13 cellular contexts compared by ENCODE assay signal in the genomic region with DNA sequence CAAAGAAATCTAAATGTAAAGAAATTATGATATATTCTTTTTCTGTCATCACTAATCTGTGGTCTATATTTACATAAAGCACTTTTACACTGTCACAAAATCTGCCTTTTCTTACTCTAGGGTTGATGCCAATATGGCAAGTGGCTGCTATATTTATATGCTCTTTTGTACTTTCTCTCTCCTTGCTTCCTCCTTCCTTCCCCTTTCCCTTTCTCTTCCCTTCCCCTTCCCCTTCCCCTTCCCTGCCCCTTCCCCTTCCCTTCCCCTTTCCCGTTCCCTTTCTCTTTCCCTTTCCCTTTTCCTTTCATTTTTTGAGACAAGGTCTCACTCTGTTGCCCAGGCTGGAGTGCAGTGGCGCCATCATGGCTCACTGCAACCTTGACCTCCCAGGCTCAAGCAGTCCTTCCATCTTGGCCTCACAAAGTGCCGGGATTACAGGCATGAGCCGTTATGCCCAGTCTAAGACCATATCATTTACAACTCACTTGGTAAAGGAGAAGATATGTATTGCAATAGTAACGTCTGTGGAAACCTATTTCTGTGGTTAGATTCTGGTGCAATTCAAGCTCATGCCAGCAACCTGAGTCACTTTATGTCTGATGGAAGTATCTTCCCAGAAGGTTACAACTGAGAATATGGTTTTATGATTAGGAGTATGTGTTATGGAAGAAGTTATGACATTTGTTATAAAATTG. TPM values are rescaled to one million over a fixed set of nuclear protein-coding genes. Genes with fewer than 3 reads are reported as not detected.
DNase-seq lines count a peak whose midpoint lies in the region; ATAC-seq, FAIRE-seq and TF ChIP-seq lines count a peak whose summit lies in the region.
"Had no signal": no experiment of that assay in that cellular context is flagged by ENCODE, and none has a peak within 500 bp of the region (broad histone marks: within the 10 kb centered on the region; RNA-seq: fewer than 3 reads in every experiment).

No MANE protein-coding gene starts in this region.

- H3K14ac ChIP-seq in neuronal stem cell (ENCODE audit: low read length), result no peak overlapping the region

- POLR2A ChIA-PET in A549 (lab: Yijun Ruan, JAX) (no interaction called here), SK-N-SH (lab: Yijun Ruan, JAX) (no interaction called here), HEK293T (lab: Yijun Ruan, JAX) (no interaction called here)

- TF ChIP-seq RAD21 in A549 (conservative IDR thresholded peaks at IDR 0.05 in 1 of 2, IDR thresholded peaks at IDR 0.05 in 1 of 2) (no peak), SK-N-SH (IDR thresholded peaks at IDR 0.05; ENCODE audit: low read length) (no peak)

- H3K18ac ChIP-seq in neuronal stem cell (ENCODE audit: low read length), result no peak overlapping the region

- H3F3A ChIP-seq in SK-N-SH (replicated peaks; ENCODE audit: insufficient read depth), result peaks cover 8% of the 10 kb centered on the region

- H3K79me2 ChIP-seq in SK-N-SH (ENCODE audit: insufficient read depth), result no peaks in the 10 kb centered on the region

- H3K4me3 Mint-ChIP-seq in HFFc6, result peak overlapping the region; percentile 78

- DNase-seq in A549 (ENCODE audit: low read depth in 1 of 2, low spot score in 1 of 2), result peak in 1 of 2 experiments; percentile 28
- peak; percentile 89 for DNase-seq in HFFc6
- DNase-seq in SK-N-SH, result no peak
- peak; percentile 88 for DNase-seq in fibroblast of villous mesenchyme (ENCODE audit: low read depth)
- no peak for DNase-seq in pons (ENCODE audit: low spot score)
- DNase-seq in HEK293T (ENCODE audit: extremely low spot score), result no peak
- DNase-seq in suprapubic skin (ENCODE audit: low spot score in 2 of 2), result no peak
- no peak for DNase-seq in neuronal stem cell (ENCODE audit: low spot score)
- DNase-seq: activated CD8-positive, alpha-beta memory T cell treated with anti-CD3 and anti-CD28 coated beads for 24 hours; central memory CD4-positive, alpha-beta T cell; NCI-H1436 had no signal

- TF ChIP-seq POLR2A in A549 (IDR thresholded peaks at IDR 0.05; ENCODE audit: low read length), result no peak
- no peak for TF ChIP-seq POLR2A in suprapubic skin (IDR thresholded peaks at IDR 0.05)

- no peak overlapping the region for H2BK120ac ChIP-seq in neuronal stem cell (ENCODE audit: low read depth, low read length)

- H3K79me1 ChIP-seq in neuronal stem cell (ENCODE audit: low read depth, low read length), result no peaks in the 10 kb centered on the region

- H3K9me3 ChIP-seq in A549 (no peaks in the 10 kb centered on the region), SK-N-SH (0 out of 2 replicates have a peak, but pooled peaks cover 2% of the 10 kb centered on the region), suprapubic skin (no peaks in the 10 kb centered on the region), neuronal stem cell (replicated peaks in 1 of 2; ENCODE audit: control insufficient read depth in 2 of 2, insufficient read depth in 1 of 2, low read depth in 1 of 2, low read length in 2 of 2) (no peaks in the 10 kb centered on the region)

- no peaks in the 10 kb centered on the region; the same call in 1 of the 2 replicates for H3K27me3 Mint-ChIP-seq in HFFc6 (ENCODE audit: insufficient read depth)

- H3K23ac ChIP-seq in neuronal stem cell (ENCODE audit: low read depth, low read length, poor library complexity), result no peak overlapping the region

- H3K27ac Mint-ChIP-seq in HFFc6, result peak overlapping the region; percentile 94

- CTCF ChIA-PET in A549 (lab: Yijun Ruan, JAX) (no interaction called here), SK-N-SH (lab: Yijun Ruan, JAX) (interaction anchor here (1.6 kb wide), 1 partner anchor 53 kb away, joined by 5 read pairs; no protein-coding TSS in a partner anchor), HEK293T (lab: Yijun Ruan, JAX) (no interaction called here)

- H3K27ac ChIP-seq in A549 (0 out of 6 replicates have a peak overlapping the region, but pooled peaks of 1 of the 2 experiments have one; percentile 23), SK-N-SH (ENCODE audit: low read depth in 2 of 2, low read length in 1 of 2) (peak overlapping the region in 1 of 2 experiments; percentile 74; a peak in 2 of 4 replicates), suprapubic skin (no peak overlapping the region), neuronal stem cell (replicated peaks; ENCODE audit: low read length) (no peak overlapping the region)
- H3K27ac ChIP-seq: C4-2B had no signal

- H2BK15ac ChIP-seq in neuronal stem cell (ENCODE audit: low read length), result no peak overlapping the region

- WGBS in A549 (ENCODE audit: missing lambda C conversion rate), result 62% methylated on average over 5 of the region's 5 CpGs
- WGBS in SK-N-SH (ENCODE audit: low lambda C conversion rate), result 16% methylated on average over 5 of the region's 5 CpGs
- 76% methylated on average over 5 of the region's 5 CpGs for WGBS in suprapubic skin
- WGBS in neuronal stem cell (ENCODE audit: extremely low coverage in 2 of 2, insufficient read length in 2 of 2, insufficient replicate concordance in 1 of 2), 2 donors, result no CpG with 5 or more reads among the region's 5 CpGs

- H3K4me1 ChIP-seq in A549 (0 out of 3 replicates have a peak, but pooled peaks cover 4% of the 10 kb centered on the region), SK-N-SH (ENCODE audit: control insufficient read depth in 1 of 2, insufficient read depth in 2 of 2, low read depth in 1 of 2, low read length in 1 of 2) (no peaks in the 10 kb centered on the region), suprapubic skin (no peaks in the 10 kb centered on the region), neuronal stem cell (ENCODE audit: control insufficient read depth in 2 of 2, insufficient read depth in 1 of 2, low read depth in 1 of 2, low read length in 2 of 2) (no peaks in the 10 kb centered on the region)

- H2BK5ac ChIP-seq in neuronal stem cell (ENCODE audit: low read length), result no peak overlapping the region

- H4K91ac ChIP-seq in neuronal stem cell (ENCODE audit: low read depth, low read length, poor library complexity), result no peak overlapping the region

- no peak overlapping the region for H3K4me2 ChIP-seq in A549
- H3K4me2 ChIP-seq in SK-N-SH, result peak overlapping the region; percentile 39
- no peak overlapping the region for H3K4me2 ChIP-seq in neuronal stem cell (ENCODE audit: insufficient read depth, low read length, poor library complexity, severe bottlenecking)

- H3K4me1 Mint-ChIP-seq in HFFc6 (ENCODE audit: low read depth), result peaks cover 14% of the 10 kb centered on the region

- no peak overlapping the region for H2AK5ac ChIP-seq in neuronal stem cell (ENCODE audit: low read depth, low read length)

- H2AFZ ChIP-seq in SK-N-SH (ENCODE audit: low read depth), result peak overlapping the region; percentile 88; the same call in 1 of the 2 replicates
- no peak overlapping the region for H2AFZ ChIP-seq in neuronal stem cell (ENCODE audit: low read length)

- no peak for TF ChIP-seq CTCF in A549 (IDR thresholded peaks at IDR 0.05)
- TF ChIP-seq CTCF in HFFc6 (IDR thresholded peaks at IDR 0.05), result no peak
- TF ChIP-seq CTCF in SK-N-SH (IDR thresholded peaks at IDR 0.05), result no peak
- no peak for TF ChIP-seq CTCF in fibroblast of villous mesenchyme (IDR thresholded peaks at IDR 0.05; ENCODE audit: insufficient read depth, low read depth, low read length)
- TF ChIP-seq CTCF in suprapubic skin (IDR thresholded peaks at IDR 0.05), result no peak

- H3K36me3 ChIP-seq in SK-N-SH (replicated peaks in 1 of 2; ENCODE audit: control insufficient read depth in 1 of 2, insufficient read depth in 2 of 2, low read length in 1 of 2), result no peaks in the 10 kb centered on the region
- no peaks in the 10 kb centered on the region for H3K36me3 ChIP-seq in suprapubic skin
- no peaks in the 10 kb centered on the region for H3K36me3 ChIP-seq in neuronal stem cell (replicated peaks in 1 of 2; ENCODE audit: control insufficient read depth in 2 of 2, insufficient read depth in 2 of 2, low read length in 2 of 2)

- H3K4me3 ChIP-seq in A549, result no peak overlapping the region
- no peak overlapping the region for H3K4me3 ChIP-seq in SK-N-SH (ENCODE audit: low read depth in 2 of 2, low read length in 1 of 2)
- no peak overlapping the region for H3K4me3 ChIP-seq in fibroblast of villous mesenchyme (ENCODE audit: low read depth, low read length)
- H3K4me3 ChIP-seq in suprapubic skin, result no peak overlapping the region
- H3K4me3 ChIP-seq in neuronal stem cell (ENCODE audit: low read length in 2 of 2), result no peak overlapping the region
- H3K4me3 ChIP-seq: GM12878 had no signal

- no peak overlapping the region for H4K8ac ChIP-seq in neuronal stem cell (ENCODE audit: low read depth, low read length)

- H3K9ac ChIP-seq in SK-N-SH (peak overlapping the region; percentile 39; the same call in 1 of the 2 replicates), neuronal stem cell (ENCODE audit: low read depth, low read length, poor library complexity) (no peak overlapping the region)

- peaks cover 4% of the 10 kb centered on the region; the same call in 1 of the 2 replicates for H3K36me3 Mint-ChIP-seq in HFFc6 (ENCODE audit: low read depth)

- peak; percentile 40 to 54; a peak in 2 of 6 replicates for ATAC-seq in A549
- ATAC-seq: GM12878 had no signal

- H3K27me3 ChIP-seq in SK-N-SH (ENCODE audit: insufficient read depth), result no peaks in the 10 kb centered on the region
- H3K27me3 ChIP-seq in suprapubic skin, result no peaks in the 10 kb centered on the region
- no peaks in the 10 kb centered on the region for H3K27me3 ChIP-seq in neuronal stem cell (ENCODE audit: control insufficient read depth in 3 of 3, insufficient read depth in 3 of 3, low read depth in 1 of 3, low read length in 3 of 3)

- H4K20me1 ChIP-seq in SK-N-SH (ENCODE audit: insufficient read depth), result no peaks in the 10 kb centered on the region

- H3K9me3 Mint-ChIP-seq in HFFc6, result peaks cover 11% of the 10 kb centered on the region

- no peak for TF ChIP-seq EP300 in A549 (IDR thresholded peaks at IDR 0.05)
- peak in 1 of 2 experiments; percentile 46; a peak in 1 of 4 replicates for TF ChIP-seq EP300 in SK-N-SH (IDR thresholded peaks at IDR 0.05; ENCODE audit: borderline replicate concordance in 1 of 2, low read depth in 1 of 2, low read length in 1 of 2)
- TF ChIP-seq EP300 in suprapubic skin (IDR thresholded peaks at IDR 0.05), result no peak

- H2BK12ac ChIP-seq in neuronal stem cell (ENCODE audit: low read length), result no peak overlapping the region

- no peak for FAIRE-seq in A549 (lab: Jason Lieb, UNC)
- FAIRE-seq: GM12878 had no signal

- H3K9me2 ChIP-seq in SK-N-SH, result no peaks in the 10 kb centered on the region

- H3K4ac ChIP-seq in neuronal stem cell (ENCODE audit: low read length), result no peak overlapping the region

RNA-seq across cellular contexts. Expression of a gene that starts 13.9 kb away (rescaled TPM):
- polyA plus RNA-seq in A549 (2011; rRNA removed) (8.0 and 8.2 TPM in 2 replicates), A549 (2017; fragmentation: RNase III; extraction: RNeasy Plus Mini Kit Qiagen cat#74134 plus additional on column Dnase treatment) (1.6 to 1.7 TPM (median 1.7 TPM) in 3 replicates), SK-N-SH (2012; rRNA removed) (11.2 and 11.3 TPM in 2 replicates)
- polyA plus RNA-seq in A549 (2012; cell fraction: cytosol; rRNA removed), result 4.4 TPM in 2 replicates
- polyA plus RNA-seq in A549 (2012; cell fraction: nucleus; rRNA removed), result 1.4 and 2.5 TPM in 2 replicates
- 2.2 and 2.8 TPM in 2 replicates for polyA minus RNA-seq in A549 (2011; rRNA and poly(A)+ RNA removed)
- total RNA-seq in HFFc6 (2021; fragmentation: NEBNext Ultra II Directional; extraction: Animal tissue kit (Norgen Biotek cat#: 25700)), result 1 to 10 TPM; 1.8 to 7.4 (median 5.7) TPM
- polyA plus RNA-seq in SK-N-SH (2012; cell fraction: cytosol; rRNA removed), result 10.4 and 16.1 TPM in 2 replicates
- 2.6 and 6.1 TPM in 2 replicates for polyA plus RNA-seq in SK-N-SH (2012; cell fraction: nucleus; rRNA removed)
- total RNA-seq in fibroblast of villous mesenchyme (1.3 TPM in 1 of 2 replicates, not detected in the other), suprapubic skin (1 to 10 TPM in 2 of 4 donors, not detected in 2; 1.3 TPM)
- 0.10 TPM for polyA plus RNA-seq in neuronal stem cell (2013, experiment 1 of 2)
- polyA plus RNA-seq in neuronal stem cell (2013, experiment 2 of 2), result 0.19 TPM

Comparison
In these comparisons a context has a peak if more than half of its experiments do, and no peak if none do; other contexts are left out.
1. DNase-seq: peak in HFFc6 (single experiment) and fibroblast of villous mesenchyme (single experiment); none in SK-N-SH (single experiment), pons (single experiment), HEK293T (single experiment), suprapubic skin (0 of 2) and neuronal stem cell (single experiment).